Comparison of ENCODE assay signal across 1 cellular context in the genomic region with DNA sequence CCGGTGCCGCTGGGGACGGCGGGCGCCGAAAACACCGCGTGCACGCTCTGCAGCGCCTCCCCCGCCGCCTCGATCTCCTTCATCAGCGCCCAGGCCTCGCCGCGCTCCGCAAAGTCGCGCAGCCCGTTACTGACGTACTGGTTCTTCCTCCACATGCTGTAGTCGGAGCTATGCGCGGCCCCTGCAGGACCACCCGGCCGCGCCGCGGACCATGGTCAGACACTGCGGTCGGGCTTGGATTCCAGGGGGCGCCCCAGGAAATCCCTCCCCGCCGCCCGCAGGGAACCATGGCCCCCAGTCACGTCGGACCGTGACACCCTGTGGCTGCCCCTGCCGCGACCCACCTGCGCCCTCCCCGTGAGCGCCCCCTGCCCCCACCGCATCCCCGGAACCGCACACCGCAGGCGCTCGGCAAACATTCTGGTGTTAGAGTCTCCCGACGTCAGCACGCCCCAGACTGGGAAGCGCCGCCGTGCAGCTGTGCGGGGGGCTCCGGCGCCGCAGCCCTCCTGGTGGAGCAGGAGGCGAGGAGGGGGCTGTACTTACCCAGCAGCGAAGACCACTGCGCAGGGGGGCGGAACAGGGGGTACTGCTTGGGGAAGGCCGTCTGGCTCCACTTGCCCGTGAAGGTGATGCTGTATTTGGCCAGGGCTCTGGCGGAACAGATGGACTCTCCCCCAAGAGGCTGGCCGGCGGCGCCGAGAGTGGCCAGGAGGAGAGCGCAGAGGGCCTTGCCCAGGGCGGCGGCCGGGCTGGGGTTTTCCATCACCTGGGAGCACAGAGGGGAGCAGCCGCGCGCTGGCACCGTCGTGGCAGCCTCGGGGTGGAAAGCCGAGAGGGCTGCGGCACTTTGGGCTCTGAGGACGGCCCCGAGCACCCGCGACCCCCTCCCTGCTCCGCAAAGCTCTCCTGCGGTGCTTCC.
TF ChIP-seq lines count a peak whose summit lies in the region.

No MANE protein-coding gene starts in this region.

TF ChIP-seq in HepG2, 621 proteins besides CTCF, POLR2A, EP300 and RAD21 (continued from another document):
- TF ChIP-seq, protein P1, sequence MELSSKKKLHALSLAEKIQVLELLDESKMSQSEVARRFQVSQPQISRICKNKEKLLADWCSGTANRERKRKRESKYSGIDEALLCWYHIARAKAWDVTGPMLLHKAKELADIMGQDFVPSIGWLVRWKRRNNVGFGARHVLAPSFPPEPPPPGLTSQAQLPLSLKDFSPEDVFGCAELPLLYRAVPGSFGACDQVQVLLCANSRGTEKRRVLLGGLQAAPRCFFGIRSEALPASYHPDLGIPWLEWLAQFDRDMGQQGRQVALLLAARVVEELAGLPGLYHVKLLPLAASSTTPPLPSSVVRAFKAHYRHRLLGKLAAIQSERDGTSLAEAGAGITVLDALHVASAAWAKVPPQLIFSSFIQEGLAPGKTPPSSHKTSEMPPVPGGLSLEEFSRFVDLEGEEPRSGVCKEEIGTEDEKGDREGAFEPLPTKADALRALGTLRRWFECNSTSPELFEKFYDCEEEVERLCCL (CRISPR knock-in tag; IDR thresholded peaks at IDR 0.05; ENCODE audit: borderline replicate concordance): no peak
- no peak for TF ChIP-seq SP140L (CRISPR knock-in tag; IDR thresholded peaks at IDR 0.05; ENCODE audit: borderline replicate concordance)
- TF ChIP-seq ZNF724P (CRISPR knock-in tag; IDR thresholded peaks at IDR 0.05; ENCODE audit: borderline replicate concordance): no peak
- no peak for TF ChIP-seq NFIB (CRISPR knock-in tag; IDR thresholded peaks at IDR 0.05; ENCODE audit: borderline replicate concordance)
- TF ChIP-seq ATF4 (CRISPR knock-in tag; IDR thresholded peaks at IDR 0.05): no peak
- no peak for TF ChIP-seq GTF2F1 (IDR thresholded peaks at IDR 0.05; ENCODE audit: low read length)
- TF ChIP-seq NCOR1 (IDR thresholded peaks at IDR 0.05; ENCODE audit: borderline replicate concordance, low read length): no peak
- 0 out of 2 replicates have a peak, but pooled peaks have one; percentile 11 for TF ChIP-seq ZMAT3 (CRISPR knock-in tag; conservative IDR thresholded peaks at IDR 0.05)
- no peak for TF ChIP-seq NFKB2 (CRISPR knock-in tag; IDR thresholded peaks at IDR 0.05; ENCODE audit: borderline replicate concordance)
- TF ChIP-seq BHLHE40 (IDR thresholded peaks at IDR 0.05; ENCODE audit: low read length): no peak
- no peak for TF ChIP-seq ZBTB46 (CRISPR knock-in tag; IDR thresholded peaks at IDR 0.05; ENCODE audit: borderline replicate concordance)
- TF ChIP-seq CBX5 (CRISPR knock-in tag; IDR thresholded peaks at IDR 0.05; ENCODE audit: borderline replicate concordance): no peak
- no peak for TF ChIP-seq MXI1 (IDR thresholded peaks at IDR 0.05; ENCODE audit: borderline replicate concordance, low read depth, low read length)
- no peak for TF ChIP-seq ZNF138 (CRISPR knock-in tag; IDR thresholded peaks at IDR 0.05; ENCODE audit: low read depth)
- TF ChIP-seq HNF4A (CRISPR knock-in tag; IDR thresholded peaks at IDR 0.05): no peak
- no peak for TF ChIP-seq ZSCAN12 (CRISPR knock-in tag; IDR thresholded peaks at IDR 0.05)
- TF ChIP-seq KLF11 (CRISPR knock-in tag; IDR thresholded peaks at IDR 0.05): no peak
- TF ChIP-seq ZNF331 (CRISPR knock-in tag; IDR thresholded peaks at IDR 0.05): no peak
- TF ChIP-seq NR2C2 (CRISPR knock-in tag; IDR thresholded peaks at IDR 0.05; ENCODE audit: borderline replicate concordance): no peak
- no peak for TF ChIP-seq ZNF253 (CRISPR knock-in tag; IDR thresholded peaks at IDR 0.05; ENCODE audit: borderline replicate concordance)
- TF ChIP-seq ZNF776 (CRISPR knock-in tag; IDR thresholded peaks at IDR 0.05): no peak
- no peak for TF ChIP-seq HHEX (CRISPR knock-in tag; IDR thresholded peaks at IDR 0.05)
- peak; percentile 61; the same call in 1 of the 2 replicates for TF ChIP-seq ZNF687 (CRISPR knock-in tag; IDR thresholded peaks at IDR 0.05)
- TF ChIP-seq, protein P2, sequence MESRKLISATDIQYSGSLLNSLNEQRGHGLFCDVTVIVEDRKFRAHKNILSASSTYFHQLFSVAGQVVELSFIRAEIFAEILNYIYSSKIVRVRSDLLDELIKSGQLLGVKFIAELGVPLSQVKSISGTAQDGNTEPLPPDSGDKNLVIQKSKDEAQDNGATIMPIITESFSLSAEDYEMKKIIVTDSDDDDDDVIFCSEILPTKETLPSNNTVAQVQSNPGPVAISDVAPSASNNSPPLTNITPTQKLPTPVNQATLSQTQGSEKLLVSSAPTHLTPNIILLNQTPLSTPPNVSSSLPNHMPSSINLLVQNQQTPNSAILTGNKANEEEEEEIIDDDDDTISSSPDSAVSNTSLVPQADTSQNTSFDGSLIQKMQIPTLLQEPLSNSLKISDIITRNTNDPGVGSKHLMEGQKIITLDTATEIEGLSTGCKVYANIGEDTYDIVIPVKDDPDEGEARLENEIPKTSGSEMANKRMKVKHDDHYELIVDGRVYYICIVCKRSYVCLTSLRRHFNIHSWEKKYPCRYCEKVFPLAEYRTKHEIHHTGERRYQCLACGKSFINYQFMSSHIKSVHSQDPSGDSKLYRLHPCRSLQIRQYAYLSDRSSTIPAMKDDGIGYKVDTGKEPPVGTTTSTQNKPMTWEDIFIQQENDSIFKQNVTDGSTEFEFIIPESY (CRISPR knock-in tag; IDR thresholded peaks at IDR 0.05): peak; percentile 48; the same call in 1 of the 2 replicates
- no peak for TF ChIP-seq WIZ (CRISPR knock-in tag; IDR thresholded peaks at IDR 0.05)
- no peak for TF ChIP-seq ZNF816 (CRISPR knock-in tag; IDR thresholded peaks at IDR 0.05; ENCODE audit: borderline replicate concordance)
- no peak for TF ChIP-seq RAD51 (IDR thresholded peaks at IDR 0.05; ENCODE audit: borderline replicate concordance)
- TF ChIP-seq ZNF230 (CRISPR knock-in tag; IDR thresholded peaks at IDR 0.05): no peak
- peak; percentile 75; the same call in 1 of the 2 replicates for TF ChIP-seq ZBTB38 (CRISPR knock-in tag; IDR thresholded peaks at IDR 0.05)
- no peak for TF ChIP-seq NCOA2 (CRISPR knock-in tag; IDR thresholded peaks at IDR 0.05)
- no peak for TF ChIP-seq SRSF9 (IDR thresholded peaks at IDR 0.05; ENCODE audit: borderline replicate concordance, insufficient read depth, low read depth, low read length, poor library complexity, severe bottlenecking)
- no peak for TF ChIP-seq ZNF569 (CRISPR knock-in tag; IDR thresholded peaks at IDR 0.05; ENCODE audit: borderline replicate concordance)
- TF ChIP-seq BRD4 (CRISPR knock-in tag; IDR thresholded peaks at IDR 0.05): no peak
- TF ChIP-seq, protein P3, sequence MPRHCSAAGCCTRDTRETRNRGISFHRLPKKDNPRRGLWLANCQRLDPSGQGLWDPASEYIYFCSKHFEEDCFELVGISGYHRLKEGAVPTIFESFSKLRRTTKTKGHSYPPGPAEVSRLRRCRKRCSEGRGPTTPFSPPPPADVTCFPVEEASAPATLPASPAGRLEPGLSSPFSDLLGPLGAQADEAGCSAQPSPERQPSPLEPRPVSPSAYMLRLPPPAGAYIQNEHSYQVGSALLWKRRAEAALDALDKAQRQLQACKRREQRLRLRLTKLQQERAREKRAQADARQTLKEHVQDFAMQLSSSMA (CRISPR knock-in tag; IDR thresholded peaks at IDR 0.05): no peak
